In the genomic region with DNA sequence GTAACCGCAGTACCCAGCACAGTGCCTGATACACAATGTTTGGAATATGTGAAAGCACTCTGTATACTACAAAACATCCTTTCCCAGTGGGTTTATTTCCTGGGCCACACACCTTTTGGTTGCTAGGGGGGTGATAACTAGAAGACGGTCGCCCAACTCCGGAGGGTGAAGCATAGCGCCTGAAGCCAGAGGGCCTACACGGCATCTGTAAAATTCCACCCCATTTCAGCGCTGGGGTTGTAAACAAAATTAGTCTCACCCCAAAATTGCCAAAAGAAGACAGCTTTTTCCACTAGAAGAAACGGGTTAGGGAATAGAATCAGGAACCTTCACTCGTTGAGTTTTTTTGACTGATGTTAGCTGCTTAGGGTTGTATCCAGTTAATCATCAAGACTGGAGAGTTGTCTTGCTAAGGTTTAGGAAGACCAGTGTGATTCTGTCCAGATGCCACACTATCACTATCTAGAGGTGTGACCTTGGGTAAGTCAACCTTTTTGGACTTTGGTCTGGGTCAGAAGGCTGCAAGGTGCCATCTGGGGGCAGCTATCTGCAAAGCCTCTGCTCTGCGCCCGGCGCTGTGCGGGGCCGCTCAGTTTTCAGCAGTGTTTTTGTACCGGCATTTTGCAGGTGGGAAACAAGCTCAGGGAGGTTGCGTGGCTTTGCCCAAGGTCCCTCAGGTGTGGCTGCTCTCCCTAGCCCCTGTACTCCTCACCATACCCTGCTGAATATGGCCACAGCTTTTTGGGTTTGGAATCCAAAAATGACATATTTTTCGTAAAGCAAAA, we compare ENCODE assay signal across 1 cellular context.
A peak's percentile ranks its signal among the peaks of the same experiment; 100 is the strongest.
TF ChIP-seq lines count a peak whose summit lies in the region.

No MANE protein-coding gene starts in this region.

TF ChIP-seq in HepG2, 621 proteins besides CTCF, POLR2A, EP300 and RAD21 (continued from another document and continues in another):
- TF ChIP-seq, protein P1, sequence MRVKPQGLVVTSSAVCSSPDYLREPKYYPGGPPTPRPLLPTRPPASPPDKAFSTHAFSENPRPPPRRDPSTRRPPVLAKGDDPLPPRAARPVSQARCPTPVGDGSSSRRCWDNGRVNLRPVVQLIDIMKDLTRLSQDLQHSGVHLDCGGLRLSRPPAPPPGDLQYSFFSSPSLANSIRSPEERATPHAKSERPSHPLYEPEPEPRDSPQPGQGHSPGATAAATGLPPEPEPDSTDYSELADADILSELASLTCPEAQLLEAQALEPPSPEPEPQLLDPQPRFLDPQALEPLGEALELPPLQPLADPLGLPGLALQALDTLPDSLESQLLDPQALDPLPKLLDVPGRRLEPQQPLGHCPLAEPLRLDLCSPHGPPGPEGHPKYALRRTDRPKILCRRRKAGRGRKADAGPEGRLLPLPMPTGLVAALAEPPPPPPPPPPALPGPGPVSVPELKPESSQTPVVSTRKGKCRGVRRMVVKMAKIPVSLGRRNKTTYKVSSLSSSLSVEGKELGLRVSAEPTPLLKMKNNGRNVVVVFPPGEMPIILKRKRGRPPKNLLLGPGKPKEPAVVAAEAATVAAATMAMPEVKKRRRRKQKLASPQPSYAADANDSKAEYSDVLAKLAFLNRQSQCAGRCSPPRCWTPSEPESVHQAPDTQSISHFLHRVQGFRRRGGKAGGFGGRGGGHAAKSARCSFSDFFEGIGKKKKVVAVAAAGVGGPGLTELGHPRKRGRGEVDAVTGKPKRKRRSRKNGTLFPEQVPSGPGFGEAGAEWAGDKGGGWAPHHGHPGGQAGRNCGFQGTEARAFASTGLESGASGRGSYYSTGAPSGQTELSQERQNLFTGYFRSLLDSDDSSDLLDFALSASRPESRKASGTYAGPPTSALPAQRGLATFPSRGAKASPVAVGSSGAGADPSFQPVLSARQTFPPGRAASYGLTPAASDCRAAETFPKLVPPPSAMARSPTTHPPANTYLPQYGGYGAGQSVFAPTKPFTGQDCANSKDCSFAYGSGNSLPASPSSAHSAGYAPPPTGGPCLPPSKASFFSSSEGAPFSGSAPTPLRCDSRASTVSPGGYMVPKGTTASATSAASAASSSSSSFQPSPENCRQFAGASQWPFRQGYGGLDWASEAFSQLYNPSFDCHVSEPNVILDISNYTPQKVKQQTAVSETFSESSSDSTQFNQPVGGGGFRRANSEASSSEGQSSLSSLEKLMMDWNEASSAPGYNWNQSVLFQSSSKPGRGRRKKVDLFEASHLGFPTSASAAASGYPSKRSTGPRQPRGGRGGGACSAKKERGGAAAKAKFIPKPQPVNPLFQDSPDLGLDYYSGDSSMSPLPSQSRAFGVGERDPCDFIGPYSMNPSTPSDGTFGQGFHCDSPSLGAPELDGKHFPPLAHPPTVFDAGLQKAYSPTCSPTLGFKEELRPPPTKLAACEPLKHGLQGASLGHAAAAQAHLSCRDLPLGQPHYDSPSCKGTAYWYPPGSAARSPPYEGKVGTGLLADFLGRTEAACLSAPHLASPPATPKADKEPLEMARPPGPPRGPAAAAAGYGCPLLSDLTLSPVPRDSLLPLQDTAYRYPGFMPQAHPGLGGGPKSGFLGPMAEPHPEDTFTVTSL (CRISPR knock-in tag; IDR thresholded peaks at IDR 0.05; ENCODE audit: borderline replicate concordance) = peak; percentile 11; the same call in 1 of the 2 replicates
- TF ChIP-seq ZNF143 (CRISPR knock-in tag; IDR thresholded peaks at IDR 0.05) (no peak), SATB2 (CRISPR knock-in tag; IDR thresholded peaks at IDR 0.05) (no peak), CHD4 (IDR thresholded peaks at IDR 0.05; ENCODE audit: borderline replicate concordance, low read length) (peak; percentile 20; the same call in 1 of the 2 replicates), ZNF343 (CRISPR knock-in tag; IDR thresholded peaks at IDR 0.05) (peak; percentile 62; the same call in 1 of the 2 replicates), ZNF468 (CRISPR knock-in tag; IDR thresholded peaks at IDR 0.05) (no peak), ZFP36 (IDR thresholded peaks at IDR 0.05; ENCODE audit: borderline replicate concordance, low read depth, low read length, partially characterized antibody) (no peak), ZFP37 (CRISPR knock-in tag; IDR thresholded peaks at IDR 0.05; ENCODE audit: borderline replicate concordance) (peak; percentile 42; the same call in 1 of the 2 replicates), NR2F6 (IDR thresholded peaks at IDR 0.05) (peak; percentile 55), NR2F6 (CRISPR knock-in tag; IDR thresholded peaks at IDR 0.05) (peak; percentile 71), ZFP90 (CRISPR knock-in tag; IDR thresholded peaks at IDR 0.05; ENCODE audit: borderline replicate concordance) (no peak), SRY (CRISPR knock-in tag; IDR thresholded peaks at IDR 0.05) (peak; percentile 60; the same call in 1 of the 2 replicates), ZMYM3 (CRISPR knock-in tag; IDR thresholded peaks at IDR 0.05) (peak; percentile 68; the same call in 1 of the 2 replicates), ZNF780A (CRISPR knock-in tag; IDR thresholded peaks at IDR 0.05) (no peak), ELF3 (CRISPR knock-in tag; IDR thresholded peaks at IDR 0.05) (peak; percentile 53; the same call in 1 of the 2 replicates), ZNF556 (CRISPR knock-in tag; IDR thresholded peaks at IDR 0.05; ENCODE audit: borderline replicate concordance) (peak; percentile 66; the same call in 1 of the 2 replicates), KLF16 (CRISPR knock-in tag; IDR thresholded peaks at IDR 0.05) (0 out of 4 replicates have a peak, but pooled peaks of 1 of the 2 experiments have one; percentile 16), ZNF264 (CRISPR knock-in tag; IDR thresholded peaks at IDR 0.05) (peak; percentile 63; the same call in 1 of the 2 replicates), HOXA7 (CRISPR knock-in tag; IDR thresholded peaks at IDR 0.05) (no peak), GFI1 (CRISPR knock-in tag; IDR thresholded peaks at IDR 0.05; ENCODE audit: borderline replicate concordance) (peak; percentile 72), KDM5A (IDR thresholded peaks at IDR 0.05; ENCODE audit: borderline replicate concordance, low read length) (no peak), NR1H2 (CRISPR knock-in tag; IDR thresholded peaks at IDR 0.05; ENCODE audit: borderline replicate concordance, low read depth) (0 out of 2 replicates have a peak, but pooled peaks have one; percentile 66), ZNF788 (CRISPR knock-in tag; IDR thresholded peaks at IDR 0.05; ENCODE audit: borderline replicate concordance) (peak; percentile 77; the same call in 1 of the 2 replicates), MXI1 (IDR thresholded peaks at IDR 0.05; ENCODE audit: borderline replicate concordance, low read depth, low read length) (0 out of 3 replicates have a peak, but pooled peaks have one; percentile 14), KLF9 (CRISPR knock-in tag; IDR thresholded peaks at IDR 0.05; ENCODE audit: low read depth) (no peak)
- TF ChIP-seq, protein P2, sequence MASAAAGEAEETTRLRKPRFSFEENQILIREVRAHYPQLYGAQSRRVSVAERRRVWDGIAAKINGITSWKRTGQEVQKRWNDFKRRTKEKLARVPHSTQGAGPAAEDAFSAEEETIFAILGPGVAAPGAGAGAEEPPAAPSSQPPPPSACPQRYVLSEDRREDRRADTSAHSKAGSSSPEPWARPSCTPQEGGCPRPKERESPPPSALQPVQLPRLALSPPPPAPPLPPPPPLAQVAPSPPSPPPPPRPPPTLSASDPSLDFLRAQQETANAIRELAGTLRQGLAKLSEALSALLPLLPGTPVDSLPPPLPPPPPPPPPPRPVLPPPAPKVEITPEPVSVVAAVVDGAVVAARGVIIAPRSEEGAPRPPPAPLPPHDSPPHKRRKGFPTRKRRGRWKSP (CRISPR knock-in tag; IDR thresholded peaks at IDR 0.05) = peak; percentile 88
- TF ChIP-seq, protein P3, sequence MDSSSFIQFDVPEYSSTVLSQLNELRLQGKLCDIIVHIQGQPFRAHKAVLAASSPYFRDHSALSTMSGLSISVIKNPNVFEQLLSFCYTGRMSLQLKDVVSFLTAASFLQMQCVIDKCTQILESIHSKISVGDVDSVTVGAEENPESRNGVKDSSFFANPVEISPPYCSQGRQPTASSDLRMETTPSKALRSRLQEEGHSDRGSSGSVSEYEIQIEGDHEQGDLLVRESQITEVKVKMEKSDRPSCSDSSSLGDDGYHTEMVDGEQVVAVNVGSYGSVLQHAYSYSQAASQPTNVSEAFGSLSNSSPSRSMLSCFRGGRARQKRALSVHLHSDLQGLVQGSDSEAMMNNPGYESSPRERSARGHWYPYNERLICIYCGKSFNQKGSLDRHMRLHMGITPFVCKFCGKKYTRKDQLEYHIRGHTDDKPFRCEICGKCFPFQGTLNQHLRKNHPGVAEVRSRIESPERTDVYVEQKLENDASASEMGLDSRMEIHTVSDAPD (CRISPR knock-in tag; IDR thresholded peaks at IDR 0.05) = peak; percentile 42; the same call in 1 of the 2 replicates
- TF ChIP-seq, protein P4, sequence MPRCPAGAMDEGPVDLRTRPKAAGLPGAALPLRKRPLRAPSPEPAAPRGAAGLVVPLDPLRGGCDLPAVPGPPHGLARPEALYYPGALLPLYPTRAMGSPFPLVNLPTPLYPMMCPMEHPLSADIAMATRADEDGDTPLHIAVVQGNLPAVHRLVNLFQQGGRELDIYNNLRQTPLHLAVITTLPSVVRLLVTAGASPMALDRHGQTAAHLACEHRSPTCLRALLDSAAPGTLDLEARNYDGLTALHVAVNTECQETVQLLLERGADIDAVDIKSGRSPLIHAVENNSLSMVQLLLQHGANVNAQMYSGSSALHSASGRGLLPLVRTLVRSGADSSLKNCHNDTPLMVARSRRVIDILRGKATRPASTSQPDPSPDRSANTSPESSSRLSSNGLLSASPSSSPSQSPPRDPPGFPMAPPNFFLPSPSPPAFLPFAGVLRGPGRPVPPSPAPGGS (CRISPR knock-in tag; IDR thresholded peaks at IDR 0.05) = no peak
- TF ChIP-seq, protein P5, sequence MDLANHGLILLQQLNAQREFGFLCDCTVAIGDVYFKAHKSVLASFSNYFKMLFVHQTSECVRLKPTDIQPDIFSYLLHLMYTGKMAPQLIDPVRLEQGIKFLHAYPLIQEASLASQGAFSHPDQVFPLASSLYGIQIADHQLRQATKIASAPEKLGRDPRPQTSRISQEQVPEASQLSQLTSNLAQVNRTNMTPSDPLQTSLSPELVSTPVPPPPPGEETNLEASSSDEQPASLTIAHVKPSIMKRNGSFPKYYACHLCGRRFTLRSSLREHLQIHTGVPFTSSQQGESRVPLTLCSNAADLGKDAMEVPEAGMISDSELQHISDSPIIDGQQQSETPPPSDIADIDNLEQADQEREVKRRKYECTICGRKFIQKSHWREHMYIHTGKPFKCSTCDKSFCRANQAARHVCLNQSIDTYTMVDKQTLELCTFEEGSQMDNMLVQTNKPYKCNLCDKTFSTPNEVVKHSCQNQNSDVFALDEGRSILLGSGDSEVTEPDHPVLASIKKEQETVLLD (CRISPR knock-in tag; IDR thresholded peaks at IDR 0.05; ENCODE audit: low read depth) = no peak
- TF ChIP-seq, protein P6, sequence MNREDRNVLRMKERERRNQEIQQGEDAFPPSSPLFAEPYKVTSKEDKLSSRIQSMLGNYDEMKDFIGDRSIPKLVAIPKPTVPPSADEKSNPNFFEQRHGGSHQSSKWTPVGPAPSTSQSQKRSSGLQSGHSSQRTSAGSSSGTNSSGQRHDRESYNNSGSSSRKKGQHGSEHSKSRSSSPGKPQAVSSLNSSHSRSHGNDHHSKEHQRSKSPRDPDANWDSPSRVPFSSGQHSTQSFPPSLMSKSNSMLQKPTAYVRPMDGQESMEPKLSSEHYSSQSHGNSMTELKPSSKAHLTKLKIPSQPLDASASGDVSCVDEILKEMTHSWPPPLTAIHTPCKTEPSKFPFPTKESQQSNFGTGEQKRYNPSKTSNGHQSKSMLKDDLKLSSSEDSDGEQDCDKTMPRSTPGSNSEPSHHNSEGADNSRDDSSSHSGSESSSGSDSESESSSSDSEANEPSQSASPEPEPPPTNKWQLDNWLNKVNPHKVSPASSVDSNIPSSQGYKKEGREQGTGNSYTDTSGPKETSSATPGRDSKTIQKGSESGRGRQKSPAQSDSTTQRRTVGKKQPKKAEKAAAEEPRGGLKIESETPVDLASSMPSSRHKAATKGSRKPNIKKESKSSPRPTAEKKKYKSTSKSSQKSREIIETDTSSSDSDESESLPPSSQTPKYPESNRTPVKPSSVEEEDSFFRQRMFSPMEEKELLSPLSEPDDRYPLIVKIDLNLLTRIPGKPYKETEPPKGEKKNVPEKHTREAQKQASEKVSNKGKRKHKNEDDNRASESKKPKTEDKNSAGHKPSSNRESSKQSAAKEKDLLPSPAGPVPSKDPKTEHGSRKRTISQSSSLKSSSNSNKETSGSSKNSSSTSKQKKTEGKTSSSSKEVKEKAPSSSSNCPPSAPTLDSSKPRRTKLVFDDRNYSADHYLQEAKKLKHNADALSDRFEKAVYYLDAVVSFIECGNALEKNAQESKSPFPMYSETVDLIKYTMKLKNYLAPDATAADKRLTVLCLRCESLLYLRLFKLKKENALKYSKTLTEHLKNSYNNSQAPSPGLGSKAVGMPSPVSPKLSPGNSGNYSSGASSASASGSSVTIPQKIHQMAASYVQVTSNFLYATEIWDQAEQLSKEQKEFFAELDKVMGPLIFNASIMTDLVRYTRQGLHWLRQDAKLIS (CRISPR knock-in tag; IDR thresholded peaks at IDR 0.05) = no peak; the same call in 1 of the 2 replicates
- TF ChIP-seq, protein P7, sequence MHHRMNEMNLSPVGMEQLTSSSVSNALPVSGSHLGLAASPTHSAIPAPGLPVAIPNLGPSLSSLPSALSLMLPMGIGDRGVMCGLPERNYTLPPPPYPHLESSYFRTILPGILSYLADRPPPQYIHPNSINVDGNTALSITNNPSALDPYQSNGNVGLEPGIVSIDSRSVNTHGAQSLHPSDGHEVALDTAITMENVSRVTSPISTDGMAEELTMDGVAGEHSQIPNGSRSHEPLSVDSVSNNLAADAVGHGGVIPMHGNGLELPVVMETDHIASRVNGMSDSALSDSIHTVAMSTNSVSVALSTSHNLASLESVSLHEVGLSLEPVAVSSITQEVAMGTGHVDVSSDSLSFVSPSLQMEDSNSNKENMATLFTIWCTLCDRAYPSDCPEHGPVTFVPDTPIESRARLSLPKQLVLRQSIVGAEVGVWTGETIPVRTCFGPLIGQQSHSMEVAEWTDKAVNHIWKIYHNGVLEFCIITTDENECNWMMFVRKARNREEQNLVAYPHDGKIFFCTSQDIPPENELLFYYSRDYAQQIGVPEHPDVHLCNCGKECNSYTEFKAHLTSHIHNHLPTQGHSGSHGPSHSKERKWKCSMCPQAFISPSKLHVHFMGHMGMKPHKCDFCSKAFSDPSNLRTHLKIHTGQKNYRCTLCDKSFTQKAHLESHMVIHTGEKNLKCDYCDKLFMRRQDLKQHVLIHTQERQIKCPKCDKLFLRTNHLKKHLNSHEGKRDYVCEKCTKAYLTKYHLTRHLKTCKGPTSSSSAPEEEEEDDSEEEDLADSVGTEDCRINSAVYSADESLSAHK (CRISPR knock-in tag; IDR thresholded peaks at IDR 0.05; ENCODE audit: borderline replicate concordance) = no peak
- TF ChIP-seq, protein P8, sequence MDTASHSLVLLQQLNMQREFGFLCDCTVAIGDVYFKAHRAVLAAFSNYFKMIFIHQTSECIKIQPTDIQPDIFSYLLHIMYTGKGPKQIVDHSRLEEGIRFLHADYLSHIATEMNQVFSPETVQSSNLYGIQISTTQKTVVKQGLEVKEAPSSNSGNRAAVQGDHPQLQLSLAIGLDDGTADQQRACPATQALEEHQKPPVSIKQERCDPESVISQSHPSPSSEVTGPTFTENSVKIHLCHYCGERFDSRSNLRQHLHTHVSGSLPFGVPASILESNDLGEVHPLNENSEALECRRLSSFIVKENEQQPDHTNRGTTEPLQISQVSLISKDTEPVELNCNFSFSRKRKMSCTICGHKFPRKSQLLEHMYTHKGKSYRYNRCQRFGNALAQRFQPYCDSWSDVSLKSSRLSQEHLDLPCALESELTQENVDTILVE (CRISPR knock-in tag; IDR thresholded peaks at IDR 0.05) = no peak; the same call in 1 of the 2 replicates
- TF ChIP-seq, protein P9, sequence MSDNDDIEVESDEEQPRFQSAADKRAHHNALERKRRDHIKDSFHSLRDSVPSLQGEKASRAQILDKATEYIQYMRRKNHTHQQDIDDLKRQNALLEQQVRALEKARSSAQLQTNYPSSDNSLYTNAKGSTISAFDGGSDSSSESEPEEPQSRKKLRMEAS (IDR thresholded peaks at IDR 0.05) = peak; percentile 53; the same call in 1 of the 2 replicates
